Comparison of ENCODE assay signal across 15 cellular contexts in the genomic region with DNA sequence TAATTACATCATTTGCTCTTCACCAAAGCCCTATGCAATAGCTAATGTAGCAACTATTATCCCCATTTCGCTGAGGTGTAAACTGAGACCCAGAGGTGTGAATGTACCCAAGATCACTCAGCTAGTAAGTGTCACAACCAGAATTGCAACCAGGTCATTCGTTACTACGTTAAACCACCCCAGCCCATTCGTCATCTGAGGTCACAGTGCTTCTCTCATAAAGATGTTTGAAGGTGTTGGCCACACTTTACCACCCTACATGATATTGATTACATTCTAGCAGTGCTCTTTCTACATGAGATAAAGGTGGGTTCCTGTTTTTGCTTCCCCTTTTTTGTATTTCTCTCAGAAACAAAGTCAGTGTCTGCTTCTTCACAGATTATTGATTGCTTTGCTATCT.
DNase-seq lines count a peak whose midpoint lies in the region; ATAC-seq and TF ChIP-seq lines count a peak whose summit lies in the region.
"Had no signal": no experiment of that assay in that cellular context is flagged by ENCODE, and none has a peak within 500 bp of the region (broad histone marks: within the 10 kb centered on the region; RNA-seq: fewer than 3 reads in every experiment).

No MANE protein-coding gene starts in this region.

- H3K4me1 ChIP-seq in HEK293 (ENCODE audit: control insufficient read depth, insufficient read depth, low read length) (no peaks in the 10 kb centered on the region), neutrophil (ENCODE audit: control insufficient read depth in 1 of 2, insufficient read depth in 1 of 2, low read depth in 1 of 2, low read length in 1 of 2) (peaks cover 57 to 60% of the 10 kb centered on the region in 2 experiments), left lung (no peaks in the 10 kb centered on the region)

- ATAC-seq in activated B cell treated with CpG ODN at 0.5 μM for 24 hours (ENCODE audit: low read depth) (peak; percentile 45), left lung (no peak)
- ATAC-seq: CD8-positive, alpha-beta T cell; Panc1 had no signal

- POLR2A ChIA-PET in HEK293 (lab: Yijun Ruan, JAX) = interaction anchor here (0.6 kb wide), 1 partner anchor 61 kb away, joined by 3 read pairs; no protein-coding TSS in a partner anchor
- POLR2A ChIA-PET in activated B cell treated with CpG ODN at 0.5 μM for 24 hours (lab: Charles Lee) = no interaction called here

- H3K4me3 Mint-ChIP-seq in activated B cell treated with CpG ODN at 0.5 μM for 24 hours = no peak overlapping the region
- H3K4me3 Mint-ChIP-seq: CD8-positive, alpha-beta T cell had no signal

- intact Hi-C loops in activated B cell treated with CpG ODN at 0.5 μM for 24 hours (cut with micrococcal nuclease) = no loop called here
- intact Hi-C loops in left lung (cut with DNase I) = no loop called here

- peak; percentile 31 for DNase-seq in NOMO-1 treated with DMSO at 0.1 percent for 48 hours (lab: John Stamatoyannopoulos, UW; ENCODE audit: unreplicated experiment)
- no peak for DNase-seq in activated B cell treated with CpG ODN at 0.5 μM for 24 hours
- no peak for DNase-seq in HuH-7.5 (ENCODE audit: low spot score)
- DNase-seq in left lung = no peak
- DNase-seq in stimulated activated CD8-positive, alpha-beta memory T cell treated with anti-CD3 and anti-CD28 coated beads, Interleukin-4, amount 100 ng/mL, for 48 hours = no peak
- DNase-seq: ACHN; CD8-positive, alpha-beta T cell; IMR-90; NCI-H1092; NCI-H226; NCI-H526; Right ventricle myocardium superior had no signal

- no peaks in the 10 kb centered on the region for H3K36me3 Mint-ChIP-seq in activated B cell treated with CpG ODN at 0.5 μM for 24 hours (ENCODE audit: low read depth)
- H3K36me3 Mint-ChIP-seq: CD8-positive, alpha-beta T cell had no signal

- H3K27me3 ChIP-seq in neutrophil (no peaks in the 10 kb centered on the region), left lung (no peaks in the 10 kb centered on the region)

- CTCF ChIA-PET in HEK293 (lab: Yijun Ruan, JAX) (interaction anchor here (0.8 kb wide), 1 partner anchor 26 kb away, joined by 4 read pairs; no protein-coding TSS in a partner anchor), activated B cell treated with CpG ODN at 0.5 μM for 24 hours (lab: Charles Lee) (no interaction called here)

- H3K9me3 ChIP-seq in HEK293 (ENCODE audit: control insufficient read depth, insufficient read depth, low read depth, low read length) = no peaks in the 10 kb centered on the region
- no peaks in the 10 kb centered on the region for H3K9me3 ChIP-seq in neutrophil
- H3K9me3 ChIP-seq in left lung = no peaks in the 10 kb centered on the region

- H3K4me3 ChIP-seq in HEK293 (ENCODE audit: low read depth, low read length) (no peak overlapping the region), neutrophil (ENCODE audit: low read depth in 1 of 2, low read length in 1 of 2) (peak overlapping the region in 1 of 2 experiments; percentile 8), left lung (no peak overlapping the region)

- no peaks in the 10 kb centered on the region for H3K27me3 Mint-ChIP-seq in activated B cell treated with CpG ODN at 0.5 μM for 24 hours

- no peak overlapping the region for H3K27ac Mint-ChIP-seq in activated B cell treated with CpG ODN at 0.5 μM for 24 hours
- H3K27ac Mint-ChIP-seq: CD8-positive, alpha-beta T cell had no signal

- H3K27ac ChIP-seq in HEK293 (ENCODE audit: extremely low read depth, low read depth, low read length) (no peak overlapping the region), neutrophil (peak overlapping the region; percentile 75), left lung (no peak overlapping the region)

- peaks cover 49% of the 10 kb centered on the region for H3K4me1 Mint-ChIP-seq in activated B cell treated with CpG ODN at 0.5 μM for 24 hours

- no peaks in the 10 kb centered on the region for H3K36me3 ChIP-seq in HEK293 (ENCODE audit: control insufficient read depth in 2 of 2, insufficient read depth in 1 of 2, low read length in 2 of 2)
- H3K36me3 ChIP-seq in neutrophil = no peaks in the 10 kb centered on the region
- no peaks in the 10 kb centered on the region for H3K36me3 ChIP-seq in left lung

- TF ChIP-seq CTCF in HEK293 (tag by site-specific recombination; IDR thresholded peaks at IDR 0.05) = no peak
- TF ChIP-seq CTCF in activated B cell treated with CpG ODN at 0.5 μM for 24 hours (IDR thresholded peaks at IDR 0.05) = no peak
- no peak for TF ChIP-seq CTCF in neutrophil (IDR thresholded peaks at IDR 0.05)
- TF ChIP-seq CTCF in left lung (IDR thresholded peaks at IDR 0.05) = no peak

- H3K9me3 Mint-ChIP-seq in activated B cell treated with CpG ODN at 0.5 μM for 24 hours = no peaks in the 10 kb centered on the region
- H3K9me3 Mint-ChIP-seq: CD8-positive, alpha-beta T cell had no signal

TF ChIP-seq in HEK293, 187 proteins besides CTCF, POLR2A, EP300 and RAD21:
- TF ChIP-seq SCRT2 (tag by site-specific recombination; IDR thresholded peaks at IDR 0.05) (0 out of 2 replicates have a peak, but pooled peaks have one; percentile 8), ZNF239 (tag by site-specific recombination; IDR thresholded peaks at IDR 0.05) (no peak)
